In genomic region chr4:139176299-139177048, GRCh38 we compare ENCODE assay signal across 1 cellular context.
TF ChIP-seq lines count a peak whose summit lies in the region.

No MANE protein-coding gene starts in this region.

TF ChIP-seq in HepG2, 621 proteins besides CTCF, POLR2A, EP300 and RAD21 (continued from another document and continues in another):
- TF ChIP-seq SP1 (IDR thresholded peaks at IDR 0.05) (0 out of 2 replicates have a peak, but pooled peaks have one; percentile 10), SP1 (CRISPR knock-in tag; IDR thresholded peaks at IDR 0.05) (peak; percentile 38; the same call in 1 of the 2 replicates), CENPBD1 (CRISPR knock-in tag; IDR thresholded peaks at IDR 0.05; ENCODE audit: borderline replicate concordance, low read depth) (no peak), ISX (CRISPR knock-in tag; conservative IDR thresholded peaks at IDR 0.05) (no peak), MLLT10 (CRISPR knock-in tag; IDR thresholded peaks at IDR 0.05) (no peak), ZNF451 (CRISPR knock-in tag; IDR thresholded peaks at IDR 0.05) (no peak), SYNCRIP (IDR thresholded peaks at IDR 0.05; ENCODE audit: insufficient read depth, low read depth, low read length) (no peak), TAF1 (CRISPR knock-in tag; IDR thresholded peaks at IDR 0.05) (peak; percentile 51; the same call in 1 of the 2 replicates), ZSCAN25 (CRISPR knock-in tag; IDR thresholded peaks at IDR 0.05) (peak; percentile 98), FLYWCH1 (CRISPR knock-in tag; IDR thresholded peaks at IDR 0.05) (no peak), NFAT5 (CRISPR knock-in tag; IDR thresholded peaks at IDR 0.05) (no peak), ZNF580 (CRISPR knock-in tag; IDR thresholded peaks at IDR 0.05; ENCODE audit: borderline replicate concordance, low read depth) (peak; percentile 49; the same call in 1 of the 2 replicates), FOXP1 (IDR thresholded peaks at IDR 0.05) (no peak), FOXP1 (CRISPR knock-in tag; IDR thresholded peaks at IDR 0.05) (peak; percentile 37), ZNF605 (CRISPR knock-in tag; IDR thresholded peaks at IDR 0.05) (0 out of 2 replicates have a peak, but pooled peaks have one; percentile 54), CHD2 (IDR thresholded peaks at IDR 0.05; ENCODE audit: low read depth, low read length) (no peak; the same call in 1 of the 2 replicates), CEBPG (CRISPR knock-in tag; IDR thresholded peaks at IDR 0.05) (no peak), SIX4 (CRISPR knock-in tag; IDR thresholded peaks at IDR 0.05) (no peak), ELK4 (CRISPR knock-in tag; IDR thresholded peaks at IDR 0.05; ENCODE audit: borderline replicate concordance) (no peak), RCOR2 (CRISPR knock-in tag; IDR thresholded peaks at IDR 0.05) (no peak), PAX8 (CRISPR knock-in tag; IDR thresholded peaks at IDR 0.05; ENCODE audit: borderline replicate concordance) (no peak), JUNB (CRISPR knock-in tag; IDR thresholded peaks at IDR 0.05; ENCODE audit: borderline replicate concordance) (no peak), DPF2 (CRISPR knock-in tag; IDR thresholded peaks at IDR 0.05; ENCODE audit: borderline replicate concordance, low read depth) (no peak), ZBED4 (CRISPR knock-in tag; IDR thresholded peaks at IDR 0.05; ENCODE audit: borderline replicate concordance) (no peak), SKIL (CRISPR knock-in tag; IDR thresholded peaks at IDR 0.05; ENCODE audit: borderline replicate concordance) (no peak), ZNF282 (IDR thresholded peaks at IDR 0.05; ENCODE audit: partially characterized antibody) (no peak), ZNF775 (CRISPR knock-in tag; IDR thresholded peaks at IDR 0.05; ENCODE audit: borderline replicate concordance) (no peak), GRHL1 (CRISPR knock-in tag; conservative IDR thresholded peaks at IDR 0.05) (no peak), ZNF20 (CRISPR knock-in tag; IDR thresholded peaks at IDR 0.05) (no peak), ZNF703 (CRISPR knock-in tag; IDR thresholded peaks at IDR 0.05; ENCODE audit: borderline replicate concordance) (0 out of 2 replicates have a peak, but pooled peaks have one; percentile 8), NR2F1 (CRISPR knock-in tag; IDR thresholded peaks at IDR 0.05) (peak in 1 of 2 experiments; percentile 44; a peak in 1 of 4 replicates), ZNF207 (IDR thresholded peaks at IDR 0.05; ENCODE audit: borderline replicate concordance) (no peak), RFX1 (IDR thresholded peaks at IDR 0.05) (no peak), ZNF367 (CRISPR knock-in tag; IDR thresholded peaks at IDR 0.05; ENCODE audit: borderline replicate concordance) (no peak), ZNF549 (CRISPR knock-in tag; IDR thresholded peaks at IDR 0.05) (no peak), BCLAF1 (IDR thresholded peaks at IDR 0.05) (no peak), MYPOP (CRISPR knock-in tag; IDR thresholded peaks at IDR 0.05) (peak; percentile 78), AHR (CRISPR knock-in tag; IDR thresholded peaks at IDR 0.05) (0 out of 2 replicates have a peak, but pooled peaks have one; percentile 64), ZFP1 (CRISPR knock-in tag; IDR thresholded peaks at IDR 0.05) (no peak), CREB1 (IDR thresholded peaks at IDR 0.05) (no peak), CREB1 (CRISPR knock-in tag; IDR thresholded peaks at IDR 0.05) (no peak), E2F2 (CRISPR knock-in tag; IDR thresholded peaks at IDR 0.05; ENCODE audit: borderline replicate concordance) (no peak), ZBTB38 (CRISPR knock-in tag; IDR thresholded peaks at IDR 0.05) (no peak), HOXD1 (CRISPR knock-in tag; IDR thresholded peaks at IDR 0.05) (0 out of 2 replicates have a peak, but pooled peaks have one; percentile 2)
